In genomic region chr21:32727478-32727727, GRCh38 we compare ENCODE assay signal across 8 cellular contexts. TPM values are rescaled to one million over a fixed set of nuclear protein-coding genes. Genes with fewer than 3 reads are reported as not detected.
DNase-seq lines count a peak whose midpoint lies in the region; ATAC-seq and TF ChIP-seq lines count a peak whose summit lies in the region.

No MANE protein-coding gene starts in this region.

- CTCF ChIA-PET in CD4-positive, alpha-beta memory T cell (lab: Charles Lee; ENCODE audit: partially characterized antibody), result interaction anchor here (0.9 to 2.7 kb wide), 2 partner anchors 13 to 44 kb away, joined by 3 to 34 read pairs; partner anchors contain the start of gene PAXBP1
- CTCF ChIA-PET in OCI-LY7 (lab: Charles Lee; ENCODE audit: unreplicated experiment), result interaction anchor here (0.9 kb wide), 1 partner anchor 42 kb away, joined by 3 read pairs; no protein-coding TSS in a partner anchor

- TF ChIP-seq CTCF in OCI-LY7 (conservative IDR thresholded peaks at IDR 0.05; ENCODE audit: low read length) (no peak), endothelial cell (IDR thresholded peaks at IDR 0.05; ENCODE audit: unreplicated experiment) (no peak), ovary (IDR thresholded peaks at IDR 0.05) (no peak)

- no peaks in the 10 kb centered on the region for H3K9me3 ChIP-seq in CD4-positive, alpha-beta memory T cell (ENCODE audit: control insufficient read depth in 1 of 2, low read length in 2 of 2)
- H3K9me3 ChIP-seq in OCI-LY7 (ENCODE audit: low read length), result no peaks in the 10 kb centered on the region
- no peaks in the 10 kb centered on the region for H3K9me3 ChIP-seq in ovary

- H4K20me1 ChIP-seq in OCI-LY7 (ENCODE audit: insufficient read depth, low read length), result no peaks in the 10 kb centered on the region

- peak overlapping the region; percentile 90 to 98 (median 98) for H3K27ac Mint-ChIP-seq in CD4-positive, alpha-beta memory T cell
- H3K27ac Mint-ChIP-seq in endothelial cell (ENCODE audit: unreplicated experiment), result no peak overlapping the region

- H3K27me3 Mint-ChIP-seq in CD4-positive, alpha-beta memory T cell, result no peaks in the 10 kb centered on the region
- peaks cover 8% of the 10 kb centered on the region for H3K27me3 Mint-ChIP-seq in endothelial cell (ENCODE audit: unreplicated experiment)

- peaks cover 14 to 30% of the 10 kb centered on the region in 2 donors for H3K36me3 Mint-ChIP-seq in CD4-positive, alpha-beta memory T cell
- peaks cover 6% of the 10 kb centered on the region for H3K36me3 Mint-ChIP-seq in endothelial cell (ENCODE audit: low read depth, unreplicated experiment)

- H2AFZ ChIP-seq in OCI-LY7 (ENCODE audit: low read length), result peak overlapping the region; percentile 64

- intact Hi-C loops in CD4-positive, alpha-beta memory T cell (cut with micrococcal nuclease), result loop anchor here (1.0 to 5.0 kb wide), 4 partner anchors 315 to 915 kb away; partner anchors contain the start of genes CRYZL1, EVA1C, GART and ITSN1
- intact Hi-C loops in OCI-LY7 (cut with micrococcal nuclease; ENCODE audit: unreplicated experiment), result no loop called here
- intact Hi-C loops in ovary (cut with DNase I), result loop anchor here in 1 of 4 donors (5.0 kb wide), 1 partner anchor 45 kb away; the partner anchor contains the start of gene PAXBP1

- H3K27me3 ChIP-seq in CD4-positive, alpha-beta memory T cell (ENCODE audit: insufficient read depth, low read length), result no peaks in the 10 kb centered on the region
- H3K27me3 ChIP-seq in ovary, result no peaks in the 10 kb centered on the region

- no peak for DNase-seq in CD4-positive, alpha-beta memory T cell
- DNase-seq in OCI-LY7 (ENCODE audit: low spot score) (no peak), endothelial cell (ENCODE audit: low spot score) (no peak), ovary (no peak), islet precursor cell (no peak), NCI-H1417 treated with DMSO at 0.1 percent for 48 hours (lab: John Stamatoyannopoulos, UW) (no peak)

- no peak for TF ChIP-seq EP300 in ovary (IDR thresholded peaks at IDR 0.05)

- ATAC-seq in GM21737 (IDR thresholded peaks at IDR 0.05; ENCODE audit: unreplicated experiment) (peak; percentile 18), GM18861 (IDR thresholded peaks at IDR 0.05; ENCODE audit: unreplicated experiment) (no peak)

- POLR2A ChIA-PET in CD4-positive, alpha-beta memory T cell (lab: Charles Lee; ENCODE audit: partially characterized antibody), result interaction anchor here (0.7 to 3.3 kb wide), 14 partner anchors 11 to 861 kb away, joined by 3 to 90 read pairs (median 6); partner anchors contain the start of genes CFAP298, DONSON, IFNAR1 and MIS18A
- POLR2A ChIA-PET in OCI-LY7 (lab: Charles Lee), result interaction anchor here (0.7 to 2.3 kb wide), 11 partner anchors 10 to 335 kb away, joined by 3 to 11 read pairs (median 7); partner anchors contain the start of genes PAXBP1 and URB1

- H3K4me2 ChIP-seq in OCI-LY7 (ENCODE audit: low read length), result peak overlapping the region; percentile 92

- WGBS in ovary, 3 donors, result 0 to 1% (median 0%) methylated on average over 29 of the region's 29 CpGs

- H3K4me3 ChIP-seq in CD4-positive, alpha-beta memory T cell (ENCODE audit: low read length in 2 of 2), result peak overlapping the region; percentile 61 to 92
- H3K4me3 ChIP-seq in OCI-LY7 (ENCODE audit: low read depth, low read length, poor library complexity, severe bottlenecking), result peak overlapping the region; percentile 92
- peak overlapping the region; percentile 99 for H3K4me3 ChIP-seq in ovary

- BruUV-seq in OCI-LY7 (replicated peaks; lab: Mats Ljungman, UMichigan), result no TSS peak

- no peaks in the 10 kb centered on the region for H3K79me2 ChIP-seq in OCI-LY7 (ENCODE audit: insufficient read depth, low read depth, low read length)

- H3K4me1 ChIP-seq in CD4-positive, alpha-beta memory T cell (ENCODE audit: insufficient read depth, low read length), result peaks cover 54% of the 10 kb centered on the region
- peaks cover 19% of the 10 kb centered on the region for H3K4me1 ChIP-seq in OCI-LY7 (ENCODE audit: insufficient read depth, low read length, poor library complexity, severe bottlenecking)
- peaks cover 8% of the 10 kb centered on the region for H3K4me1 ChIP-seq in ovary (ENCODE audit: insufficient read depth)

- H3K4me1 Mint-ChIP-seq in CD4-positive, alpha-beta memory T cell, result peaks cover 39 to 76% (median 54%) of the 10 kb centered on the region in 4 donors
- H3K4me1 Mint-ChIP-seq in endothelial cell (ENCODE audit: unreplicated experiment), result peaks cover 25% of the 10 kb centered on the region

- TF ChIP-seq POLR2A in ovary (IDR thresholded peaks at IDR 0.05), result no peak

- peaks cover 0 to 2% (median 0%) of the 10 kb centered on the region in 8 donors for H3K9me3 Mint-ChIP-seq in CD4-positive, alpha-beta memory T cell
- H3K9me3 Mint-ChIP-seq in endothelial cell (ENCODE audit: unreplicated experiment), result no peaks in the 10 kb centered on the region

- H3K9me2 ChIP-seq in OCI-LY7 (ENCODE audit: insufficient read depth, low read length), result no peaks in the 10 kb centered on the region

- no peaks in the 10 kb centered on the region for H3K36me3 ChIP-seq in CD4-positive, alpha-beta memory T cell (ENCODE audit: insufficient read depth, low read length)
- H3K36me3 ChIP-seq in OCI-LY7 (ENCODE audit: insufficient read depth, low read length) (0 out of 2 replicates have a peak, but pooled peaks cover 1% of the 10 kb centered on the region), ovary (no peaks in the 10 kb centered on the region)

- peak overlapping the region; percentile 75 for H3K27ac ChIP-seq in CD4-positive, alpha-beta memory T cell (ENCODE audit: low read depth, low read length)
- H3K27ac ChIP-seq in OCI-LY7 (ENCODE audit: low read depth, low read length, poor library complexity, severe bottlenecking) (peak overlapping the region; percentile 30), ovary (peak overlapping the region; percentile 11 to 79)

- peak overlapping the region; percentile 97 to 100 (median 98) for H3K4me3 Mint-ChIP-seq in CD4-positive, alpha-beta memory T cell
- H3K4me3 Mint-ChIP-seq in endothelial cell (ENCODE audit: unreplicated experiment), result peak overlapping the region; percentile 99

RNA-seq across cellular contexts. Expression of gene SYNJ1, which starts 0.4 kb away (rescaled TPM):
- 10 to 100 TPM; 27.6 to 29.4 TPM for total RNA-seq in CD4-positive, alpha-beta memory T cell
- polyA plus RNA-seq in CD4-positive, alpha-beta memory T cell, result 1 to 10 TPM; 5.6 to 6.2 TPM
- total RNA-seq in OCI-LY7 (2014; rRNA removed; shearing (Covaris generic)), result 3.0 and 3.8 TPM in 2 replicates
- 8.0 and 9.9 TPM in 2 replicates for total RNA-seq in OCI-LY7 (2022)
- total RNA-seq in endothelial cell (ENCODE audit: unreplicated experiment), result 23.0 TPM
- total RNA-seq in ovary, result 10 to 100 TPM in 4 of 7 donors, 1 to 10 TPM in 3; 7.0 to 15.6 (median 11.1) TPM
- polyA plus RNA-seq in ovary, result 1 to 10 TPM; 4.8 to 8.7 TPM

RNA-seq across cellular contexts. Expression of gene PAXBP1, which starts 44.2 kb away (rescaled TPM):
- total RNA-seq in CD4-positive, alpha-beta memory T cell, result 10 to 100 TPM; 72.8 to 75.1 TPM
- 10 to 100 TPM in 1 of 2 donors, 1 to 10 TPM in 1; 5.5 to 14.8 TPM for polyA plus RNA-seq in CD4-positive, alpha-beta memory T cell
- 78.3 and 93.3 TPM in 2 replicates for total RNA-seq in OCI-LY7 (2014; rRNA removed; shearing (Covaris generic))
- 68.0 and 87.0 TPM in 2 replicates for total RNA-seq in OCI-LY7 (2022)
- total RNA-seq in endothelial cell (ENCODE audit: unreplicated experiment), result 51.5 TPM
- 10 to 100 TPM; 32.9 to 70.5 (median 46.3) TPM for total RNA-seq in ovary
- polyA plus RNA-seq in ovary, result 10 to 100 TPM; 22.6 to 26.9 TPM
